In the genomic region with DNA sequence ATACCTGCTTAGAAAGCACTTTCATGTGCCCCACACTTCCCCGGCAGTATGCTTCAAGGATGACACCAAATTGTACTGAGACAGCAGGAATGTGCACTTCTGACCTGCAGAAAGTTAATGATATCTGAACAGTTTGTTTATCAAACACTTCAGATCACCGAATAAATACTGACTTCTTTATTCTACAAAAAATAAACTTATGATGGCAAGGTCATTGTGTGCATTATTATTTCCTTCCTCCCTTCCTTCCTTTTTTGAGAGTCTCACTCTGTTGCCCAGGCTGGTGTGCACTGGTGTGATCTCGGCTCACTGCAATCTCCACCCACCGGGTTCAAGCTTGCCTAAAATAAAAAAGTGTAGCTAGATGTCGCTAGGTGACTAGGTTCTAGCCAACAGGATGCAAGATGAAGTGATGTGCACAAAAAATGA, we compare ENCODE assay signal across 17 cellular contexts.
DNase-seq lines count a peak whose midpoint lies in the region; ATAC-seq and TF ChIP-seq lines count a peak whose summit lies in the region.
"Had no signal": no experiment of that assay in that cellular context is flagged by ENCODE, and none has a peak within 500 bp of the region (broad histone marks: within the 10 kb centered on the region; RNA-seq: fewer than 3 reads in every experiment).

No MANE protein-coding gene starts in this region.

- TF ChIP-seq POLR2A in erythroblast (IDR thresholded peaks at IDR 0.05; ENCODE audit: low read length): no peak

- peak overlapping the region; percentile 64; the same call in 1 of the 2 replicates for H3K27ac ChIP-seq in MM.1S (ENCODE audit: low read length)
- H3K27ac ChIP-seq: tibial artery had no signal

- H3F3A ChIP-seq in MM.1S (ENCODE audit: insufficient read depth, low read length): peaks cover 28% of the 10 kb centered on the region

- H3K36me3 ChIP-seq in MM.1S (replicated peaks; ENCODE audit: insufficient read depth, low read length): no peaks in the 10 kb centered on the region

- 0 out of 2 replicates have a peak overlapping the region, but pooled peaks have one; percentile 2 for H2AFZ ChIP-seq in MM.1S (ENCODE audit: low read length)

- intact Hi-C loops in Right ventricle myocardium inferior (cut with DNase I) (no loop called here), cardiac septum (cut with DNase I) (no loop called here)

- ATAC-seq in Right ventricle myocardium inferior: no peak
- ATAC-seq in omental fat pad (ENCODE audit: low FRiP score): no peak
- ATAC-seq in GM21367 (IDR thresholded peaks at IDR 0.05; ENCODE audit: unreplicated experiment): no peak
- ATAC-seq: activated CD4-positive, CD25-positive, alpha-beta regulatory T cell treated with anti-CD3 and anti-CD28 coated beads, Interleukin-2, amount 50 U/mL, for 24 hours; CD8-positive, alpha-beta T cell; T-helper 17 cell had no signal

- no peaks in the 10 kb centered on the region for H3K9me2 ChIP-seq in MM.1S (replicated peaks; ENCODE audit: insufficient read depth, low read length)

- peak overlapping the region; percentile 54; the same call in 1 of the 2 replicates for H3K4me2 ChIP-seq in MM.1S (ENCODE audit: low read depth, low read length)

- H3K4me1 ChIP-seq in MM.1S (ENCODE audit: low read length): peaks cover 40% of the 10 kb centered on the region
- H3K4me1 ChIP-seq: tibial artery had no signal

- peak overlapping the region; percentile 15; the same call in 1 of the 2 replicates for H3K4me3 ChIP-seq in MM.1S (ENCODE audit: low read length)
- H3K4me3 ChIP-seq: tibial artery had no signal

- TF ChIP-seq CTCF in MM.1S (IDR thresholded peaks at IDR 0.05; ENCODE audit: low read length) (peak; percentile 42), omental fat pad (IDR thresholded peaks at IDR 0.05) (no peak)

- H3K9ac ChIP-seq in MM.1S (ENCODE audit: low read length): no peak overlapping the region; the same call in 1 of the 2 replicates

- no peaks in the 10 kb centered on the region for H3K79me2 ChIP-seq in MM.1S (ENCODE audit: low read length)

- H4K20me1 ChIP-seq in MM.1S (ENCODE audit: insufficient read depth, low read length): no peaks in the 10 kb centered on the region

- peak; percentile 35 for DNase-seq in Right ventricle myocardium inferior (ENCODE audit: missing footprints)
- no peak for DNase-seq in cardiac septum (ENCODE audit: low spot score)
- peak; percentile 79 for DNase-seq in MM.1S
- peak; percentile 21 to 31 for DNase-seq in erythroblast (lab: John Stamatoyannopoulos, UW)
- no peak for DNase-seq in HuH-7 (ENCODE audit: low spot score)
- no peak for DNase-seq in omental fat pad (ENCODE audit: low spot score)
- DNase-seq in activated CD8-positive, alpha-beta memory T cell treated with anti-CD3 and anti-CD28 coated beads for 24 hours: no peak
- DNase-seq: activated gamma-delta T cell; CD8-positive, alpha-beta T cell; H9; NCI-H1930; NCI-H82; Right ventricle myocardium superior; T-helper 17 cell; tibial artery had no signal

- no peaks in the 10 kb centered on the region for H3K9me3 ChIP-seq in MM.1S (replicated peaks; ENCODE audit: insufficient read depth, low read length)
- H3K9me3 ChIP-seq: tibial artery had no signal

- H3K27me3 ChIP-seq in MM.1S (replicated peaks; ENCODE audit: insufficient read depth, low read length): no peaks in the 10 kb centered on the region
- H3K27me3 ChIP-seq: tibial artery had no signal

Comparison
In these comparisons a context has a peak if more than half of its experiments do, and no peak if none do; other contexts are left out.
1. DNase-seq: peak in Right ventricle myocardium inferior (single experiment), MM.1S (single experiment) and erythroblast (2 of 2); none in cardiac septum (single experiment), HuH-7 (single experiment), omental fat pad (single experiment) and activated CD8-positive, alpha-beta memory T cell treated with anti-CD3 and anti-CD28 coated beads for 24 hours (single experiment).